ENCODE assay signal across 10 cellular contexts in the genomic region with DNA sequence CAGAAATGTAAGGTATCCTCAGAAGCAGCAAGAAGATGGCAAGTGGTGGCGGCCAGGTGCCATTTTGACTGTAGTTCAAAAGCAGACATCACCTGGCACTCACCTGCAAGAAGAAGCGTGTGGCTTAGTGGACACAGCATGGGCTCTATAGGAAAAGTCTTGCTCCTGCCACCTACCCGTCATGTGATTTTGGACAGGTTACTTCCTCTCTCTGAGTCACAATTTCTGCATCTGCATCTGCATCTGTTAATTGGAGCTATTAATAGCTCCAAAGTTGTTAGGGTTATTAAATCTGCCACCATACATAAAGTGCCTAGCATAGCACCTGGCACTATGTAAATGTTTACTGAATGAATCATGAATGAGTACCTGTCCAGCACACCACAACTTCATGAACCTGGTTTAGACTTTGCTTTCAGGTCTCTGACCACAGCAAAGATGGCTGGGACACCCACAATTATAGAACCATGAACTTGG. TPM values are rescaled to one million over a fixed set of nuclear protein-coding genes. Genes with fewer than 3 reads are reported as not detected.
A peak's percentile ranks its signal among the peaks of the same experiment; 100 is the strongest.
DNase-seq lines count a peak whose midpoint lies in the region; ATAC-seq, FAIRE-seq and TF ChIP-seq lines count a peak whose summit lies in the region.
"Had no signal": no experiment of that assay in that cellular context is flagged by ENCODE, and none has a peak within 500 bp of the region (broad histone marks: within the 10 kb centered on the region; RNA-seq: fewer than 3 reads in every experiment).

No MANE protein-coding gene starts in this region.

- TF ChIP-seq CTCF in epithelial cell of esophagus (IDR thresholded peaks at IDR 0.05; ENCODE audit: insufficient read depth, low read depth, low read length, missing control alignments): no peak
- no peak for TF ChIP-seq CTCF in suprapubic skin (IDR thresholded peaks at IDR 0.05)

- peaks cover 42% of the 10 kb centered on the region for H3K4me1 Mint-ChIP-seq in activated T-cell treated with anti-CD3 and anti-CD28 coated beads, Interleukin-2, amount 50 U/mL, for 4 hours (ENCODE audit: low read depth)

- H3K27me3 Mint-ChIP-seq in activated T-cell treated with anti-CD3 and anti-CD28 coated beads, Interleukin-2, amount 50 U/mL, for 4 hours (ENCODE audit: low read depth): no peaks in the 10 kb centered on the region

- no peak overlapping the region for H3K4me3 Mint-ChIP-seq in activated T-cell treated with anti-CD3 and anti-CD28 coated beads, Interleukin-2, amount 50 U/mL, for 4 hours

- H3K36me3 Mint-ChIP-seq in activated T-cell treated with anti-CD3 and anti-CD28 coated beads, Interleukin-2, amount 50 U/mL, for 4 hours (ENCODE audit: insufficient read depth): peaks cover 20% of the 10 kb centered on the region

- WGBS in suprapubic skin: 90% methylated on average over 3 of the region's 3 CpGs

- peaks cover 18% of the 10 kb centered on the region for H3K9me3 Mint-ChIP-seq in activated T-cell treated with anti-CD3 and anti-CD28 coated beads, Interleukin-2, amount 50 U/mL, for 4 hours

- H3K36me3 ChIP-seq in suprapubic skin: no peaks in the 10 kb centered on the region

- H3K27me3 ChIP-seq in suprapubic skin: no peaks in the 10 kb centered on the region

- no peak for FAIRE-seq in GM12891 (lab: Jason Lieb, UNC)
- FAIRE-seq: urothelium cell line had no signal

- TF ChIP-seq EP300 in suprapubic skin (IDR thresholded peaks at IDR 0.05): no peak

- H3K9me3 ChIP-seq in suprapubic skin: no peaks in the 10 kb centered on the region

- DNase-seq in GM12891 (ENCODE audit: insufficient read length, low spot score) (no peak), NCI-H1105 treated with DMSO at 0.1 percent for 48 hours (lab: John Stamatoyannopoulos, UW) (peak; percentile 87), epithelial cell of esophagus (ENCODE audit: low read depth) (peak; percentile 63), suprapubic skin (ENCODE audit: low spot score in 2 of 2) (no peak), nucleus accumbens (lab: John Stamatoyannopoulos, UW) (no peak), erythroblast (lab: John Stamatoyannopoulos, UW) (no peak)
- DNase-seq in activated T-cell treated with anti-CD3 and anti-CD28 coated beads, Interleukin-2, amount 50 U/mL, for 4 hours: no peak

- H3K4me1 ChIP-seq in suprapubic skin: peaks cover 40% of the 10 kb centered on the region

- TF ChIP-seq POLR2A in GM12891 (IDR thresholded peaks at IDR 0.05; ENCODE audit: low read depth, low read length) (no peak), suprapubic skin (IDR thresholded peaks at IDR 0.05) (no peak), erythroblast (IDR thresholded peaks at IDR 0.05; ENCODE audit: low read length) (no peak)

- no peak overlapping the region for H3K27ac ChIP-seq in suprapubic skin

- ATAC-seq in GM21576 (IDR thresholded peaks at IDR 0.05; ENCODE audit: unreplicated experiment): peak; percentile 46
- ATAC-seq in activated T-cell treated with anti-CD3 and anti-CD28 coated beads, Interleukin-2, amount 50 U/mL, for 4 hours: no peak

- H3K4me3 ChIP-seq in epithelial cell of esophagus (ENCODE audit: low read length) (no peak overlapping the region), suprapubic skin (no peak overlapping the region)
- H3K4me3 ChIP-seq: smooth muscle cell had no signal

TF ChIP-seq in GM12891, 5 proteins besides CTCF, POLR2A, EP300 and RAD21:
- TF ChIP-seq SPI1 (IDR thresholded peaks at IDR 0.05; ENCODE audit: low read depth, low read length) (peak; percentile 58), TAF1 (IDR thresholded peaks at IDR 0.05; ENCODE audit: low read depth, low read length) (no peak)

RNA-seq across cellular contexts. Expression of a gene that starts 16.8 kb away (rescaled TPM):
- 17.7 TPM for polyA plus RNA-seq in GM12891 (2012; ENCODE audit: low read depth, missing spikeins)
- total RNA-seq in suprapubic skin: 10 to 100 TPM; 14.1 to 38.1 (median 24.4) TPM
- 10 to 100 TPM; 10.5 to 12.4 (median 11.3) TPM for total RNA-seq in activated T-cell treated with anti-CD3 and anti-CD28 coated beads, Interleukin-2, amount 50 U/mL, for 4 hours

Comparison
In these comparisons a context has a peak if more than half of its experiments do, and no peak if none do; other contexts are left out.
1. DNase-seq: peak in NCI-H1105 treated with DMSO at 0.1 percent for 48 hours (single experiment) and epithelial cell of esophagus (single experiment); none in GM12891 (single experiment), suprapubic skin (0 of 2), activated T-cell treated with anti-CD3 and anti-CD28 coated beads, Interleukin-2, amount 50 U/mL, for 4 hours (single experiment), nucleus accumbens (0 of 56) and erythroblast (0 of 2).